Comparison of ENCODE assay signal across 19 cellular contexts in genomic region chr12:62698701-62699101, GRCh38.
A peak's percentile ranks its signal among the peaks of the same experiment; 100 is the strongest.
DNase-seq lines count a peak whose midpoint lies in the region; ATAC-seq and TF ChIP-seq lines count a peak whose summit lies in the region.
"Had no signal": no experiment of that assay in that cellular context is flagged by ENCODE, and none has a peak within 500 bp of the region (broad histone marks: within the 10 kb centered on the region; RNA-seq: fewer than 3 reads in every experiment).

No MANE protein-coding gene starts in this region.

- no peak overlapping the region for H2BK5ac ChIP-seq in mesenchymal stem cell (ENCODE audit: low read depth, low read length, poor library complexity, severe bottlenecking)

- no peak overlapping the region for H3K27ac ChIP-seq in PC-3 (ENCODE audit: low read length)
- H3K27ac ChIP-seq in mesenchymal stem cell (ENCODE audit: low read length, poor library complexity, severe bottlenecking): peak overlapping the region; percentile 52
- H3K27ac ChIP-seq: SJCRH30, vagina had no signal

- CTCF ChIA-PET in PC-3 (lab: Charles Lee): no interaction called here

- H2BK120ac ChIP-seq in mesenchymal stem cell (ENCODE audit: low read depth, low read length): no peak overlapping the region

- POLR2A ChIA-PET in PC-3 (lab: Charles Lee; ENCODE audit: unreplicated experiment): no interaction called here

- intact Hi-C loops in PC-3 (cut with micrococcal nuclease): no loop called here

- no peaks in the 10 kb centered on the region for H3K79me1 ChIP-seq in mesenchymal stem cell (replicated peaks; ENCODE audit: low read length, poor library complexity, severe bottlenecking)

- no peaks in the 10 kb centered on the region for H3K36me3 ChIP-seq in PC-3 (ENCODE audit: low read depth, low read length)
- no peaks in the 10 kb centered on the region for H3K36me3 ChIP-seq in mesenchymal stem cell (ENCODE audit: control insufficient read depth in 1 of 2, insufficient read depth in 2 of 2, low read depth in 1 of 2, low read length in 2 of 2)
- H3K36me3 ChIP-seq: SJCRH30, vagina had no signal

- H3K9me2 ChIP-seq in PC-3 (replicated peaks; ENCODE audit: low read length): no peaks in the 10 kb centered on the region

- no peak overlapping the region for H3K4ac ChIP-seq in mesenchymal stem cell (ENCODE audit: low read depth in 1 of 2, low read length in 2 of 2)

- no peak overlapping the region for H4K91ac ChIP-seq in mesenchymal stem cell (ENCODE audit: low read length)

- no peak for ATAC-seq in PC-3

- H2BK15ac ChIP-seq in mesenchymal stem cell (ENCODE audit: low read depth, poor library complexity, severe bottlenecking): no peak overlapping the region

- TF ChIP-seq CTCF in AG10803 (conservative IDR thresholded peaks at IDR 0.05; ENCODE audit: low read length): no peak
- no peak for TF ChIP-seq CTCF in PC-3 (conservative IDR thresholded peaks at IDR 0.05; ENCODE audit: low read depth, low read length)

- H3K4me1 ChIP-seq in PC-3 (ENCODE audit: insufficient read depth, low read length): peaks cover 29% of the 10 kb centered on the region
- H3K4me1 ChIP-seq in mesenchymal stem cell (ENCODE audit: control insufficient read depth, insufficient read depth, low read depth, low read length): peaks cover 12% of the 10 kb centered on the region

- no TSS peak for BruUV-seq in PC-3 (replicated peaks; lab: Mats Ljungman, UMichigan)

- H3K27me3 ChIP-seq in PC-3 (ENCODE audit: low read length) (no peaks in the 10 kb centered on the region), mesenchymal stem cell (ENCODE audit: control insufficient read depth in 1 of 2, insufficient read depth in 1 of 2, low read length in 2 of 2) (no peaks in the 10 kb centered on the region)
- H3K27me3 ChIP-seq: SJCRH30, vagina had no signal

- H2AFZ ChIP-seq in PC-3 (ENCODE audit: low read length) (no peak overlapping the region), mesenchymal stem cell (ENCODE audit: low read depth, low read length) (no peak overlapping the region)

- no peaks in the 10 kb centered on the region for H4K20me1 ChIP-seq in PC-3 (ENCODE audit: low read length)

- H3K9me3 ChIP-seq in PC-3 (ENCODE audit: low read length) (no peaks in the 10 kb centered on the region), mesenchymal stem cell (ENCODE audit: control insufficient read depth, low read length) (no peaks in the 10 kb centered on the region)
- H3K9me3 ChIP-seq: SJCRH30, vagina had no signal

- no peaks in the 10 kb centered on the region for H3K79me2 ChIP-seq in PC-3 (ENCODE audit: low read length)

- no peak overlapping the region for H2BK12ac ChIP-seq in mesenchymal stem cell (ENCODE audit: low read length in 2 of 2)

- H3K4me3 ChIP-seq in AG10803 (ENCODE audit: low read length): no peak overlapping the region
- no peak overlapping the region for H3K4me3 ChIP-seq in PC-3 (ENCODE audit: low read length)
- H3K4me3 ChIP-seq in mesenchymal stem cell (ENCODE audit: insufficient read depth in 1 of 2, low read depth in 1 of 2, low read length in 2 of 2): no peak overlapping the region
- H3K4me3 ChIP-seq: SJCRH30, vagina had no signal

- DNase-seq in AG10803 (ENCODE audit: low read depth) (peak; percentile 72), PC-3 (peak; percentile 43), dedifferentiated amniotic fluid mesenchymal stem cell (ENCODE audit: extremely low spot score) (peak; percentile 70), mesenchymal stem cell (no peak), NCI-H446 treated with DMSO at 0.1 percent for 48 hours (lab: John Stamatoyannopoulos, UW) (no peak), DMS53 (lab: John Stamatoyannopoulos, UW) (no peak), SIG-M5 (lab: John Stamatoyannopoulos, UW) (no peak), HPDE6-E6E7 (ENCODE audit: extremely low spot score) (no peak)
- DNase-seq: activated CD8-positive, alpha-beta memory T cell treated with anti-CD3 and anti-CD28 coated beads, Interleukin-2, amount 50 U/mL, for 4 hours; activated gamma-delta T cell treated with Interleukin-2 at 50 U/mL for 16 hours; aorta; effector CD4-positive, alpha-beta T cell; GDM1; H7; NCI-H1694 treated with DMSO at 0.1 percent for 48 hours; NCI-H446; SJCRH30; T-helper 9 cell had no signal

- no peak overlapping the region for H3K9ac ChIP-seq in PC-3 (ENCODE audit: low read length)
- peak overlapping the region; percentile 58 for H3K9ac ChIP-seq in mesenchymal stem cell (ENCODE audit: low read length)

- no peak overlapping the region for H4K8ac ChIP-seq in mesenchymal stem cell (ENCODE audit: low read length)

- H3K14ac ChIP-seq in mesenchymal stem cell (ENCODE audit: low read length in 2 of 2): no peak overlapping the region

- H3K18ac ChIP-seq in mesenchymal stem cell (ENCODE audit: low read depth in 1 of 2, low read length in 2 of 2): no peak overlapping the region

- H3K4me2 ChIP-seq in PC-3 (ENCODE audit: low read length) (no peak overlapping the region), mesenchymal stem cell (ENCODE audit: low read length, poor library complexity, severe bottlenecking) (no peak overlapping the region)

- no peak overlapping the region for H2AK5ac ChIP-seq in mesenchymal stem cell (ENCODE audit: low read length, severe bottlenecking)

- no peaks in the 10 kb centered on the region for H3F3A ChIP-seq in PC-3 (ENCODE audit: low read length, unreplicated experiment)

- no peak overlapping the region for H3K23ac ChIP-seq in mesenchymal stem cell (ENCODE audit: low read length in 2 of 2)

Comparison
In these comparisons a context has a peak if more than half of its experiments do, and no peak if none do; other contexts are left out.
1. DNase-seq: peak in AG10803 (single experiment), PC-3 (single experiment) and dedifferentiated amniotic fluid mesenchymal stem cell (single experiment); none in mesenchymal stem cell (single experiment), NCI-H446 treated with DMSO at 0.1 percent for 48 hours (single experiment), DMS53 (single experiment), SIG-M5 (single experiment) and HPDE6-E6E7 (single experiment).